8 cellular contexts compared by ENCODE assay signal in genomic region chr2:226995625-226996041, GRCh38.
DNase-seq lines count a peak whose midpoint lies in the region; ATAC-seq, FAIRE-seq and TF ChIP-seq lines count a peak whose summit lies in the region.

No MANE protein-coding gene starts in this region.

- no peaks in the 10 kb centered on the region for H3K79me2 ChIP-seq in K562 (ENCODE audit: control insufficient read depth, insufficient read depth, low read length)

- TF ChIP-seq POLR2A in K562 (conservative IDR thresholded peaks at IDR 0.05) (no peak), prostate gland (IDR thresholded peaks at IDR 0.05) (no peak)

- POLR2A ChIA-PET in K562 (lab: Yijun Ruan, JAX) = no interaction called here

- TF ChIP-seq RAD21 in K562 (CRISPR knock-in tag; conservative IDR thresholded peaks at IDR 0.05 in 1 of 2, IDR thresholded peaks at IDR 0.05 in 1 of 2) = no peak

- intact Hi-C loops in K562 (cut with micrococcal nuclease) = no loop called here
- intact Hi-C loops in prostate gland (cut with DNase I) = no loop called here

- no peaks in the 10 kb centered on the region for H3K9me3 ChIP-seq in K562 (replicated peaks; ENCODE audit: control insufficient read depth, insufficient read depth, low read depth, low read length)
- H3K9me3 ChIP-seq in prostate gland = no peaks in the 10 kb centered on the region

- no peak overlapping the region for H3K9ac ChIP-seq in K562 (ENCODE audit: insufficient read depth in 1 of 2, low read depth in 2 of 2, low read length in 2 of 2)

- no peak overlapping the region for H3K27ac ChIP-seq in K562 (ENCODE audit: extremely low read depth, low read depth, low read length)
- H3K27ac ChIP-seq in prostate gland = no peak overlapping the region

- BruUV-seq in K562 (replicated peaks; lab: Mats Ljungman, UMichigan) = no TSS peak

- ATAC-seq in HG03378 (IDR thresholded peaks at IDR 0.05; ENCODE audit: unreplicated experiment) = peak; percentile 44
- no peak for ATAC-seq in K562
- ATAC-seq in HG02970 (IDR thresholded peaks at IDR 0.05; ENCODE audit: low FRiP score, unreplicated experiment) = no peak

- H3K4me3 ChIP-seq in K562 (no peak overlapping the region), prostate gland (no peak overlapping the region)

- no peaks in the 10 kb centered on the region for H3K27me3 ChIP-seq in K562 (ENCODE audit: control insufficient read depth in 2 of 2, insufficient read depth in 2 of 2, low read length in 2 of 2)
- H3K27me3 ChIP-seq in prostate gland (replicated peaks; ENCODE audit: insufficient read depth) = no peaks in the 10 kb centered on the region

- no peaks in the 10 kb centered on the region for H4K20me1 ChIP-seq in K562 (replicated peaks; ENCODE audit: control insufficient read depth, insufficient read depth, low read length)

- H3K4me2 ChIP-seq in K562 (ENCODE audit: insufficient read depth, low read length) = no peak overlapping the region

- H3K4me1 ChIP-seq in K562 (replicated peaks in 1 of 2; ENCODE audit: control insufficient read depth in 2 of 2, insufficient read depth in 2 of 2, low read length in 2 of 2) (no peaks in the 10 kb centered on the region), prostate gland (replicated peaks) (no peaks in the 10 kb centered on the region)

- DNase-seq in DMS53 treated with DMSO at 0.1 percent for 48 hours (lab: John Stamatoyannopoulos, UW; ENCODE audit: unreplicated experiment) (peak; percentile 34), K562 (ENCODE audit: extremely low read depth in 1 of 4, low spot score in 3 of 4) (no peak), prostate gland (ENCODE audit: low spot score) (peak; percentile 25), cerebellar cortex (ENCODE audit: low spot score) (no peak), SKM-1 (lab: John Stamatoyannopoulos, UW; ENCODE audit: unreplicated experiment) (no peak), superior temporal gyrus (ENCODE audit: extremely low spot score) (no peak)

- WGBS in K562 (ENCODE audit: insufficient coverage, low coverage, missing lambda C conversion rate) = 80% methylated on average over 14 of the region's 15 CpGs
- 69% methylated on average over 15 of the region's 15 CpGs for WGBS in prostate gland

- no peak for TF ChIP-seq CTCF in K562 (IDR thresholded peaks at IDR 0.05 in 2 of 3, conservative IDR thresholded peaks at IDR 0.05 in 1 of 3; ENCODE audit: insufficient read depth in 2 of 3, low read depth in 1 of 3, low read length in 3 of 3)
- no peak for TF ChIP-seq CTCF in prostate gland (IDR thresholded peaks at IDR 0.05)

- in situ Hi-C loops in K562 (cut with MboI) = no loop called here

- CTCF ChIA-PET in K562 (lab: Yijun Ruan, JAX; ENCODE audit: low intra/inter-chr PET ratio) = no interaction called here

- TF ChIP-seq EP300 in K562 (IDR thresholded peaks at IDR 0.05; ENCODE audit: low read length) = no peak

- no peaks in the 10 kb centered on the region for H3K9me1 ChIP-seq in K562 (ENCODE audit: control insufficient read depth, insufficient read depth, low read length)

- H3K36me3 ChIP-seq in K562 (ENCODE audit: control insufficient read depth, insufficient read depth, low read length) (peaks cover 10% of the 10 kb centered on the region; the same call in 1 of the 3 replicates), prostate gland (no peaks in the 10 kb centered on the region)

- FAIRE-seq in K562 (lab: Jason Lieb, UNC) = no peak

- no peak overlapping the region for H2AFZ ChIP-seq in K562 (ENCODE audit: low read depth, low read length)

TF ChIP-seq in K562, 482 proteins besides CTCF, POLR2A, EP300 and RAD21:
- peak; percentile 32; the same call in 1 of the 2 replicates for TF ChIP-seq C11orf30 (IDR thresholded peaks at IDR 0.05; ENCODE audit: low read depth)
- 0 out of 2 replicates have a peak, but pooled peaks have one; percentile 5 for TF ChIP-seq ZNF316 (IDR thresholded peaks at IDR 0.05)
- TF ChIP-seq RHOXF2B (CRISPR knock-in tag; conservative IDR thresholded peaks at IDR 0.05) = no peak
- no peak for TF ChIP-seq THRA (IDR thresholded peaks at IDR 0.05)

Comparison
In these comparisons a context has a peak if more than half of its experiments do, and no peak if none do; other contexts are left out.
1. DNase-seq: peak in DMS53 treated with DMSO at 0.1 percent for 48 hours (single experiment) and prostate gland (single experiment); none in K562 (0 of 4), cerebellar cortex (single experiment), SKM-1 (single experiment) and superior temporal gyrus (single experiment).